Comparison of ENCODE assay signal across 10 cellular contexts in genomic region chr16:23072084-23072599, GRCh38.
DNase-seq lines count a peak whose midpoint lies in the region; ATAC-seq and FAIRE-seq lines count a peak whose summit lies in the region.
"Had no signal": no experiment of that assay in that cellular context is flagged by ENCODE, and none has a peak within 500 bp of the region (broad histone marks: within the 10 kb centered on the region; RNA-seq: fewer than 3 reads in every experiment).

No MANE protein-coding gene starts in this region.

- H3K9me3 ChIP-seq in small intestine (ENCODE audit: control insufficient read depth, low read depth): no peaks in the 10 kb centered on the region

- H3K36me3 ChIP-seq in small intestine (ENCODE audit: control insufficient read depth in 2 of 2, insufficient read depth in 2 of 2, low read length in 2 of 2): peaks cover 0 to 13% of the 10 kb centered on the region in 2 donors

- ATAC-seq in HG03457 (IDR thresholded peaks at IDR 0.05; ENCODE audit: unreplicated experiment) (no peak), GM19035 (IDR thresholded peaks at IDR 0.05; ENCODE audit: unreplicated experiment) (no peak)
- ATAC-seq: stimulated activated naive CD8-positive, alpha-beta T cell treated with anti-CD3 and anti-CD28 coated beads, Interleukin-15, amount 100 ng/mL, for 72 hours had no signal

- no peaks in the 10 kb centered on the region for H3K4me1 ChIP-seq in small intestine (ENCODE audit: control insufficient read depth in 2 of 2, insufficient read depth in 1 of 2, low read depth in 1 of 2, low read length in 1 of 2)

- H3K4me3 ChIP-seq in small intestine (ENCODE audit: low read depth in 1 of 2, low read length in 2 of 2): no peak overlapping the region

- no peak for FAIRE-seq in small intestine (lab: Jason Lieb, UNC)

- DNase-seq in ELR (ENCODE audit: low read depth) (peak; percentile 74), cerebellar cortex (ENCODE audit: low spot score) (peak; percentile 35), kidney tubule cell (ENCODE audit: low spot score) (peak; percentile 79), small intestine (peak; percentile 57), T-helper 2 cell (no peak), NCI-H1092 (lab: John Stamatoyannopoulos, UW) (no peak)
- DNase-seq: OCI-M1; stimulated activated naive CD8-positive, alpha-beta T cell treated with anti-CD3 and anti-CD28 coated beads, Interleukin-15, amount 100 ng/mL, for 72 hours had no signal

- 29 to 54% (median 42%) methylated on average over 13 of the region's 13 CpGs for WGBS in small intestine, 3 donors

- no peak overlapping the region for H3K27ac ChIP-seq in small intestine (ENCODE audit: low read depth in 1 of 2, low read length in 1 of 2)

- no peaks in the 10 kb centered on the region for H3K27me3 ChIP-seq in small intestine (ENCODE audit: control insufficient read depth in 2 of 2, insufficient read depth in 2 of 2, low read length in 2 of 2)

Comparison
In these comparisons a context has a peak if more than half of its experiments do, and no peak if none do; other contexts are left out.
1. DNase-seq: peak in ELR (single experiment), cerebellar cortex (single experiment), kidney tubule cell (single experiment) and small intestine (single experiment); none in T-helper 2 cell (0 of 5) and NCI-H1092 (single experiment).